Comparison of ENCODE assay signal across 8 cellular contexts in genomic region chr20:46562373-46563169, GRCh38. TPM values are rescaled to one million over a fixed set of nuclear protein-coding genes. Genes with fewer than 3 reads are reported as not detected.
DNase-seq lines count a peak whose midpoint lies in the region; ATAC-seq and TF ChIP-seq lines count a peak whose summit lies in the region.

No MANE protein-coding gene starts in this region.

- no peaks in the 10 kb centered on the region for H4K20me1 ChIP-seq in HCT116 (ENCODE audit: insufficient read depth)

- TF ChIP-seq CTCF in HCT116 (IDR thresholded peaks at IDR 0.05 in 2 of 3, conservative IDR thresholded peaks at IDR 0.05 in 1 of 3; ENCODE audit: borderline replicate concordance in 1 of 3, insufficient read depth in 1 of 3, low read depth in 2 of 3, low read length in 2 of 3) = peak; percentile 33 to 95 (median 86); a peak in 4 of 6 replicates
- peak; percentile 85 to 92 (median 90) for TF ChIP-seq CTCF in right lobe of liver (IDR thresholded peaks at IDR 0.05)

- no peak for TF ChIP-seq POLR2A in HCT116 (IDR thresholded peaks at IDR 0.05; ENCODE audit: borderline replicate concordance, extremely low read depth, insufficient read depth, insufficient read length)
- TF ChIP-seq POLR2A in right lobe of liver (IDR thresholded peaks at IDR 0.05) = no peak

- H3K36me3 ChIP-seq in CD4-positive, CD25-positive, alpha-beta regulatory T cell (ENCODE audit: control insufficient read depth, insufficient read depth, low read length) = no peaks in the 10 kb centered on the region
- H3K36me3 ChIP-seq in HCT116 (ENCODE audit: control insufficient read depth in 1 of 2, insufficient read depth in 2 of 2, low read length in 2 of 2) (no peaks in the 10 kb centered on the region), duodenal mucosa (ENCODE audit: control insufficient read depth in 1 of 2, insufficient read depth in 2 of 2, low read length in 2 of 2) (no peaks in the 10 kb centered on the region), right lobe of liver (no peaks in the 10 kb centered on the region)

- DNase-seq in CD4-positive, CD25-positive, alpha-beta regulatory T cell = peak; percentile 11 to 52 (median 22)
- DNase-seq in HCT116 (ENCODE audit: low read depth, low spot score) (peak; percentile 47), NCI-H524 (lab: John Stamatoyannopoulos, UW) (peak; percentile 53 to 59), right lobe of liver (peak in 2 of 3 donors; percentile 46 to 74)
- peak; percentile 82 for DNase-seq in activated CD4-positive, alpha-beta T cell treated with anti-CD3 and anti-CD28 coated beads for 48 hours
- DNase-seq in stimulated activated CD4-positive, alpha-beta T cell treated with anti-CD3 and anti-CD28 coated beads, Interleukin-4, amount 100 ng/mL, for 1 hour = peak; percentile 61

- peak overlapping the region; percentile 96 for H2AFZ ChIP-seq in HCT116 (ENCODE audit: low read depth, low read length, poor library complexity, severe bottlenecking)

- no peak; the same call in 1 of the 2 replicates for TF ChIP-seq RAD21 in HCT116 (IDR thresholded peaks at IDR 0.05; ENCODE audit: low read depth)

- intact Hi-C loops in HCT116 (cut with micrococcal nuclease) = loop anchor here (5.0 kb wide), 1 partner anchor 120 kb away; no protein-coding TSS in a partner anchor
- intact Hi-C loops in right lobe of liver (cut with DNase I) = no loop called here

- peak overlapping the region; percentile 21 for H3K4me3 ChIP-seq in CD4-positive, CD25-positive, alpha-beta regulatory T cell (ENCODE audit: low read depth, low read length)
- peak overlapping the region; percentile 30 to 51 for H3K4me3 ChIP-seq in HCT116 (replicated peaks in 1 of 2; ENCODE audit: low read depth in 1 of 2, low read length in 2 of 2)
- peak overlapping the region; percentile 42 to 48 for H3K4me3 ChIP-seq in duodenal mucosa (ENCODE audit: low read depth in 1 of 2, low read length in 2 of 2)
- H3K4me3 ChIP-seq in right lobe of liver = peak overlapping the region in 2 of 3 donors; percentile 30 to 31

- ATAC-seq in CD4-positive, CD25-positive, alpha-beta regulatory T cell (ENCODE audit: low read depth in 2 of 2) = peak; percentile 64
- ATAC-seq in HCT116 = peak; percentile 93
- ATAC-seq in right lobe of liver = peak; percentile 92 to 96 (median 93)
- no peak for ATAC-seq in HG02571 (IDR thresholded peaks at IDR 0.05; ENCODE audit: unreplicated experiment)

- no peak overlapping the region for H3K27ac ChIP-seq in CD4-positive, CD25-positive, alpha-beta regulatory T cell (ENCODE audit: insufficient read depth, low read length, poor library complexity, severe bottlenecking)
- H3K27ac ChIP-seq in HCT116 (ENCODE audit: low read depth, low read length) = no peak overlapping the region
- H3K27ac ChIP-seq in duodenal mucosa (ENCODE audit: low read depth, low read length) = no peak overlapping the region
- peak overlapping the region in 2 of 3 donors; percentile 21 to 23 for H3K27ac ChIP-seq in right lobe of liver

- peaks cover 4% of the 10 kb centered on the region for H3K27me3 Mint-ChIP-seq in CD4-positive, CD25-positive, alpha-beta regulatory T cell

- peaks cover 0 to 6% (median 2%) of the 10 kb centered on the region in 4 donors for H3K4me1 Mint-ChIP-seq in CD4-positive, CD25-positive, alpha-beta regulatory T cell

- CTCF ChIA-PET in HCT116 (lab: Charles Lee) = interaction anchor here (0.7 to 2.0 kb wide), 5 partner anchors 11 to 78 kb away, joined by 3 to 12 read pairs (median 3); no protein-coding TSS in a partner anchor

- peaks cover 1% of the 10 kb centered on the region for H3K27me3 ChIP-seq in CD4-positive, CD25-positive, alpha-beta regulatory T cell (ENCODE audit: control insufficient read depth, insufficient read depth, low read length)
- H3K27me3 ChIP-seq in HCT116 (ENCODE audit: insufficient read depth, low read length) = no peaks in the 10 kb centered on the region
- no peaks in the 10 kb centered on the region for H3K27me3 ChIP-seq in duodenal mucosa (ENCODE audit: control insufficient read depth in 1 of 2, insufficient read depth in 2 of 2, low read length in 2 of 2)
- H3K27me3 ChIP-seq in right lobe of liver = no peaks in the 10 kb centered on the region

- H3K9me3 Mint-ChIP-seq in CD4-positive, CD25-positive, alpha-beta regulatory T cell = no peaks in the 10 kb centered on the region

- H3K79me2 ChIP-seq in HCT116 (ENCODE audit: insufficient read depth, low read length) = no peaks in the 10 kb centered on the region

- POLR2A ChIA-PET in HCT116 (lab: Charles Lee) = interaction anchor here (0.9 kb wide), 1 partner anchor 18 kb away, joined by 3 read pairs; no protein-coding TSS in a partner anchor

- H3K9me2 ChIP-seq in HCT116 (ENCODE audit: insufficient read depth) = no peaks in the 10 kb centered on the region

- H3K27ac Mint-ChIP-seq in CD4-positive, CD25-positive, alpha-beta regulatory T cell = no peak overlapping the region

- H3K4me3 Mint-ChIP-seq in CD4-positive, CD25-positive, alpha-beta regulatory T cell = no peak overlapping the region

- H3K4me2 ChIP-seq in HCT116 (ENCODE audit: low read length) = peak overlapping the region; percentile 75

- WGBS in right lobe of liver (ENCODE audit: insufficient coverage, low coverage, low lambda C conversion rate, missing lambda C conversion rate) = 8% methylated on average over 14 of the region's 19 CpGs

- no TSS peak for BruUV-seq in HCT116 (replicated peaks; lab: Mats Ljungman, UMichigan)

- no peaks in the 10 kb centered on the region for H3K9me3 ChIP-seq in CD4-positive, CD25-positive, alpha-beta regulatory T cell (ENCODE audit: control insufficient read depth in 2 of 2, low read length in 2 of 2)
- H3K9me3 ChIP-seq in HCT116 (ENCODE audit: control insufficient read depth in 1 of 2, insufficient read depth in 1 of 2, low read depth in 1 of 2, low read length in 2 of 2) (no peaks in the 10 kb centered on the region), duodenal mucosa (ENCODE audit: control insufficient read depth in 1 of 2, low read length in 2 of 2) (no peaks in the 10 kb centered on the region), right lobe of liver (no peaks in the 10 kb centered on the region)

- RAD21 ChIA-PET in HCT116 (lab: Charles Lee; ENCODE audit: low non-redundant PET in 1 of 2, low total read pairs in 2 of 2, uncharacterized antibody in 2 of 2, unreplicated experiment in 2 of 2) = no interaction called here

- no peaks in the 10 kb centered on the region for H3K4me1 ChIP-seq in CD4-positive, CD25-positive, alpha-beta regulatory T cell (ENCODE audit: control insufficient read depth, insufficient read depth, low read length, poor library complexity, severe bottlenecking)
- peaks cover 4 to 14% of the 10 kb centered on the region in 2 experiments; a peak in 2 of 4 replicates for H3K4me1 ChIP-seq in HCT116 (ENCODE audit: control insufficient read depth in 1 of 2, insufficient read depth in 2 of 2, low read length in 2 of 2)
- peaks cover 0 to 5% of the 10 kb centered on the region in 2 donors for H3K4me1 ChIP-seq in duodenal mucosa (ENCODE audit: control insufficient read depth in 1 of 2, insufficient read depth in 2 of 2, low read length in 2 of 2)
- no peaks in the 10 kb centered on the region for H3K4me1 ChIP-seq in right lobe of liver

- H3K9ac ChIP-seq in HCT116 (ENCODE audit: low read length) (0 out of 2 replicates have a peak overlapping the region, but pooled peaks have one; percentile 33), duodenal mucosa (ENCODE audit: low read depth in 1 of 2, low read length in 2 of 2) (no peak overlapping the region)

- no peaks in the 10 kb centered on the region for H3K36me3 Mint-ChIP-seq in CD4-positive, CD25-positive, alpha-beta regulatory T cell

TF ChIP-seq in HCT116, 20 proteins besides CTCF, POLR2A, EP300 and RAD21 (continues in another document):
- TF ChIP-seq SRF (IDR thresholded peaks at IDR 0.05; ENCODE audit: low read depth) = no peak
- no peak for TF ChIP-seq EZH2 (IDR thresholded peaks at IDR 0.05)
- no peak for TF ChIP-seq EZH2phosphoT487 (IDR thresholded peaks at IDR 0.05; ENCODE audit: borderline replicate concordance)
- no peak for TF ChIP-seq ZNF274 (IDR thresholded peaks at IDR 0.05; ENCODE audit: low read depth, low read length)
- no peak for TF ChIP-seq POLR2AphosphoS5 (IDR thresholded peaks at IDR 0.05; ENCODE audit: low read depth, low read length)
- TF ChIP-seq REST (IDR thresholded peaks at IDR 0.05; ENCODE audit: low read depth) = no peak
- no peak for TF ChIP-seq MAX (IDR thresholded peaks at IDR 0.05)

RNA-seq across cellular contexts. Expression of gene OCSTAMP, which starts 12.1 kb away (rescaled TPM):
- not detected for total RNA-seq in CD4-positive, CD25-positive, alpha-beta regulatory T cell
- not detected for polyA plus RNA-seq in CD4-positive, CD25-positive, alpha-beta regulatory T cell
- total RNA-seq in HCT116 (2021; ENCODE audit: unreplicated experiment) (not detected), right lobe of liver (not detected)
- not detected in 2 replicates for polyA plus RNA-seq in HCT116 (2012)

RNA-seq across cellular contexts. Expression of gene ZNF334, which starts 49.2 kb away (rescaled TPM):
- total RNA-seq in CD4-positive, CD25-positive, alpha-beta regulatory T cell = 0.25 TPM
- under 1 TPM in 3 of 4 donors, not detected in 1; 0.14 to 0.22 (median 0.19) TPM for polyA plus RNA-seq in CD4-positive, CD25-positive, alpha-beta regulatory T cell
- total RNA-seq in HCT116 (2021; ENCODE audit: unreplicated experiment) (not detected), right lobe of liver (1 to 10 TPM in 3 of 6 experiments, under 1 TPM in 3; 0.55 to 2.8 (median 1.3) TPM)
- not detected in 2 replicates for polyA plus RNA-seq in HCT116 (2012)

Comparison
In these comparisons a context has a peak if more than half of its experiments do, and no peak if none do; other contexts are left out.
1. DNase-seq: peak in every context shown above with its lines; median percentile 82 in activated CD4-positive, alpha-beta T cell treated with anti-CD3 and anti-CD28 coated beads for 48 hours; 61 in stimulated activated CD4-positive, alpha-beta T cell treated with anti-CD3 and anti-CD28 coated beads, Interleukin-4, amount 100 ng/mL, for 1 hour; 60 in right lobe of liver; 56 in NCI-H524; 47 in HCT116; 22 in CD4-positive, CD25-positive, alpha-beta regulatory T cell.
2. H3K27ac ChIP-seq: peak in right lobe of liver (2 of 3); none in CD4-positive, CD25-positive, alpha-beta regulatory T cell (single experiment), HCT116 (single experiment) and duodenal mucosa (single experiment).
3. Peak in every context shown above with its lines, with median percentiles within 50 percentile points of each other: H3K4me3 ChIP-seq.